ENCODE assay signal across 9 cellular contexts in genomic region chr11:102177974-102178631, GRCh38.
DNase-seq lines count a peak whose midpoint lies in the region; ATAC-seq and TF ChIP-seq lines count a peak whose summit lies in the region.
"Had no signal": no experiment of that assay in that cellular context is flagged by ENCODE, and none has a peak within 500 bp of the region (broad histone marks: within the 10 kb centered on the region; RNA-seq: fewer than 3 reads in every experiment).

No MANE protein-coding gene starts in this region.

- 33% methylated on average over 4 of the region's 4 CpGs for WGBS in esophagus muscularis mucosa
- WGBS in prostate gland: 31% methylated on average over 4 of the region's 4 CpGs

- no peaks in the 10 kb centered on the region for H3K9me2 ChIP-seq in PC-3 (replicated peaks; ENCODE audit: low read length)

- TF ChIP-seq POLR2A in esophagus muscularis mucosa (IDR thresholded peaks at IDR 0.05; ENCODE audit: low read depth) (no peak), prostate gland (IDR thresholded peaks at IDR 0.05) (no peak)

- H3K27me3 ChIP-seq in PC-3 (ENCODE audit: low read length): no peaks in the 10 kb centered on the region
- no peaks in the 10 kb centered on the region for H3K27me3 ChIP-seq in esophagus muscularis mucosa
- no peaks in the 10 kb centered on the region for H3K27me3 ChIP-seq in prostate gland (replicated peaks; ENCODE audit: insufficient read depth)

- H3K4me3 ChIP-seq in PC-3 (ENCODE audit: low read length) (peak overlapping the region; percentile 26; the same call in 1 of the 2 replicates), esophagus muscularis mucosa (no peak overlapping the region), prostate gland (no peak overlapping the region)

- H3K9me3 ChIP-seq in PC-3 (ENCODE audit: low read length) (no peaks in the 10 kb centered on the region), esophagus muscularis mucosa (no peaks in the 10 kb centered on the region), prostate gland (no peaks in the 10 kb centered on the region)

- peaks cover 8% of the 10 kb centered on the region for H3F3A ChIP-seq in PC-3 (ENCODE audit: low read length, unreplicated experiment)

- H3K79me2 ChIP-seq in PC-3 (ENCODE audit: low read length): peaks cover 40% of the 10 kb centered on the region

- peak; percentile 67 for DNase-seq in Caki2 (ENCODE audit: low read depth)
- DNase-seq in PC-3: peak; percentile 99
- no peak for DNase-seq in esophagus muscularis mucosa (ENCODE audit: extremely low spot score)
- peak; percentile 27 for DNase-seq in prostate gland (ENCODE audit: low spot score)
- DNase-seq in NCI-H69 (lab: John Stamatoyannopoulos, UW): no peak
- no peak for DNase-seq in NCI-H2196 treated with DMSO at 0.1 percent for 48 hours (lab: John Stamatoyannopoulos, UW; ENCODE audit: unreplicated experiment)
- no peak for DNase-seq in inferior parietal cortex (ENCODE audit: extremely low spot score)
- DNase-seq: NCI-H2171 had no signal

- TF ChIP-seq CTCF in PC-3 (conservative IDR thresholded peaks at IDR 0.05; ENCODE audit: low read depth, low read length): no peak
- no peak for TF ChIP-seq CTCF in esophagus muscularis mucosa (IDR thresholded peaks at IDR 0.05)
- TF ChIP-seq CTCF in prostate gland (IDR thresholded peaks at IDR 0.05): no peak

- H3K4me2 ChIP-seq in PC-3 (ENCODE audit: low read length): peak overlapping the region; percentile 63

- no peak for TF ChIP-seq EP300 in esophagus muscularis mucosa (IDR thresholded peaks at IDR 0.05)

- no peaks in the 10 kb centered on the region for H4K20me1 ChIP-seq in PC-3 (ENCODE audit: low read length)

- CTCF ChIA-PET in PC-3 (lab: Charles Lee): interaction anchor here (1.0 kb wide), 1 partner anchor 91 kb away, joined by 4 read pairs; no protein-coding TSS in a partner anchor

- POLR2A ChIA-PET in PC-3 (lab: Charles Lee; ENCODE audit: unreplicated experiment): interaction anchor here (0.7 to 0.8 kb wide), 2 partner anchors 59 to 170 kb away, joined by 3 to 4 read pairs; no protein-coding TSS in a partner anchor

- BruUV-seq in PC-3 (replicated peaks; lab: Mats Ljungman, UMichigan): TSS peak; percentile 2

- H3K27ac ChIP-seq in PC-3 (ENCODE audit: low read length) (peak overlapping the region; percentile 80), esophagus muscularis mucosa (replicated peaks in 1 of 4) (peak overlapping the region; percentile 67 to 83 (median 75)), prostate gland (peak overlapping the region; percentile 41 to 68)

- peak; percentile 90 for ATAC-seq in PC-3
- no peak for ATAC-seq in GM19023 (IDR thresholded peaks at IDR 0.05; ENCODE audit: unreplicated experiment)

- H3K9ac ChIP-seq in PC-3 (ENCODE audit: low read length): peak overlapping the region; percentile 12

- H2AFZ ChIP-seq in PC-3 (ENCODE audit: low read length): no peak overlapping the region

- peaks cover 27% of the 10 kb centered on the region for H3K4me1 ChIP-seq in PC-3 (ENCODE audit: insufficient read depth, low read length)
- H3K4me1 ChIP-seq in esophagus muscularis mucosa: peaks cover 5 to 31% (median 20%) of the 10 kb centered on the region in 4 donors
- peaks cover 4% of the 10 kb centered on the region for H3K4me1 ChIP-seq in prostate gland (replicated peaks)

- H3K36me3 ChIP-seq in PC-3 (ENCODE audit: low read depth, low read length) (peaks cover 20% of the 10 kb centered on the region), esophagus muscularis mucosa (peaks cover 0 to 19% (median 10%) of the 10 kb centered on the region in 4 donors), prostate gland (peaks cover 0 to 7% of the 10 kb centered on the region in 2 donors)

- in situ Hi-C loops in Caki2 (cut with HindIII; ENCODE audit: low pct_unique_long_range_greater_than_20kb, low sequenced_read_pairs): no loop called here

- intact Hi-C loops in PC-3 (cut with micrococcal nuclease) (loop anchor here (1.0 to 10.0 kb wide), 8 partner anchors 39 to 316 kb away; partner anchors contain the start of genes ANGPTL5, BIRC2 and CEP126), esophagus muscularis mucosa (cut with DNase I) (loop anchor here (10.0 kb wide), 1 partner anchor 63 kb away; the partner anchor contains the start of gene YAP1), prostate gland (cut with DNase I) (no loop called here)

Comparison
In these comparisons a context has a peak if more than half of its experiments do, and no peak if none do; other contexts are left out.
1. DNase-seq: peak in Caki2 (single experiment), PC-3 (single experiment) and prostate gland (single experiment); none in esophagus muscularis mucosa (single experiment), NCI-H69 (single experiment), NCI-H2196 treated with DMSO at 0.1 percent for 48 hours (single experiment) and inferior parietal cortex (single experiment).
2. Peak in every context shown above with its lines, with median percentiles within 50 percentile points of each other: H3K27ac ChIP-seq.